In the genomic region with DNA sequence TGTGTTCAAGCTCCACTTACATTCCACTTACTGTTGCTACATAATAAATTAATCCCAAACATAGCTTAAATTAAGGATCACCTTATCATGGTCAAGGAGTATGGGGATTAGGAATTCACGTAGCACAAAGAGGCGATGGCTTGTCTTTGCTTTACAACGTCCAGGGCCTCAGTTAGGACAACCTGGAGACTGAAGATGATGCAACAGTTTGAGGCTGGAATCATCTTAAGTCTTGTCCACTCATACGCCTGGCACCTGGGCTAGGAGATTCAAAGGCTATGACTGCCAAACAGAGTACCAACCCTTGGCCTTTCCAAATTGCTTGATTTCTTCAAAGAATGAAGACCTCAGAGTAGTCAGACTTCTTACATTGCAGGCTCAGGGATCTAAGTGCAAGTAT, we compare ENCODE assay signal across 2 cellular contexts.
TF ChIP-seq lines count a peak whose summit lies in the region.

No MANE protein-coding gene starts in this region.

TF ChIP-seq in A549, 52 proteins besides CTCF, POLR2A, EP300 and RAD21:
- TF ChIP-seq EHF (CRISPR knock-in tag; IDR thresholded peaks at IDR 0.05) (no peak), KDM1A (IDR thresholded peaks at IDR 0.05; ENCODE audit: low read depth) (no peak), RCOR1 (IDR thresholded peaks at IDR 0.05; ENCODE audit: low read depth, low read length) (no peak), TFCP2L1 (CRISPR knock-in tag; IDR thresholded peaks at IDR 0.05) (no peak), RFX5 (IDR thresholded peaks at IDR 0.05) (no peak), BHLHE40 (IDR thresholded peaks at IDR 0.05; ENCODE audit: low read depth, low read length) (no peak), ZC3H11A (IDR thresholded peaks at IDR 0.05) (no peak), NFE2L2 (conservative IDR thresholded peaks at IDR 0.05; ENCODE audit: low read length) (no peak), MAZ (IDR thresholded peaks at IDR 0.05; ENCODE audit: borderline replicate concordance, low read depth, low read length) (no peak), CHD4 (IDR thresholded peaks at IDR 0.05; ENCODE audit: borderline replicate concordance) (no peak), TP53 (CRISPR knock-in tag; IDR thresholded peaks at IDR 0.05) (no peak), JUNB (IDR thresholded peaks at IDR 0.05) (no peak), HES2 (IDR thresholded peaks at IDR 0.05) (no peak), NR3C1 (IDR thresholded peaks at IDR 0.05) (no peak), ZFP36 (IDR thresholded peaks at IDR 0.05; ENCODE audit: borderline replicate concordance, partially characterized antibody) (no peak), GATA3 (IDR thresholded peaks at IDR 0.05; ENCODE audit: borderline replicate concordance) (no peak)
- TF ChIP-seq, protein P1, sequence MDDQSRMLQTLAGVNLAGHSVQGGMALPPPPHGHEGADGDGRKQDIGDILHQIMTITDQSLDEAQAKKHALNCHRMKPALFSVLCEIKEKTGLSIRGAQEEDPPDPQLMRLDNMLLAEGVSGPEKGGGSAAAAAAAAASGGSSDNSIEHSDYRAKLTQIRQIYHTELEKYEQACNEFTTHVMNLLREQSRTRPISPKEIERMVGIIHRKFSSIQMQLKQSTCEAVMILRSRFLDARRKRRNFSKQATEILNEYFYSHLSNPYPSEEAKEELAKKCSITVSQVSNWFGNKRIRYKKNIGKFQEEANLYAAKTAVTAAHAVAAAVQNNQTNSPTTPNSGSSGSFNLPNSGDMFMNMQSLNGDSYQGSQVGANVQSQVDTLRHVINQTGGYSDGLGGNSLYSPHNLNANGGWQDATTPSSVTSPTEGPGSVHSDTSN (IDR thresholded peaks at IDR 0.05): no peak
- TF ChIP-seq, protein P2, sequence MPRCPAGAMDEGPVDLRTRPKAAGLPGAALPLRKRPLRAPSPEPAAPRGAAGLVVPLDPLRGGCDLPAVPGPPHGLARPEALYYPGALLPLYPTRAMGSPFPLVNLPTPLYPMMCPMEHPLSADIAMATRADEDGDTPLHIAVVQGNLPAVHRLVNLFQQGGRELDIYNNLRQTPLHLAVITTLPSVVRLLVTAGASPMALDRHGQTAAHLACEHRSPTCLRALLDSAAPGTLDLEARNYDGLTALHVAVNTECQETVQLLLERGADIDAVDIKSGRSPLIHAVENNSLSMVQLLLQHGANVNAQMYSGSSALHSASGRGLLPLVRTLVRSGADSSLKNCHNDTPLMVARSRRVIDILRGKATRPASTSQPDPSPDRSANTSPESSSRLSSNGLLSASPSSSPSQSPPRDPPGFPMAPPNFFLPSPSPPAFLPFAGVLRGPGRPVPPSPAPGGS (IDR thresholded peaks at IDR 0.05): no peak
TF ChIP-seq in A549: peak in this region for 0.

TF ChIP-seq in H1, 55 proteins besides CTCF, POLR2A, EP300 and RAD21:
- TF ChIP-seq SP4 (IDR thresholded peaks at IDR 0.05; ENCODE audit: low read length) (no peak), POLR2AphosphoS5 (IDR thresholded peaks at IDR 0.05; ENCODE audit: low read depth, low read length) (no peak), CEBPB (IDR thresholded peaks at IDR 0.05; ENCODE audit: low read depth, low read length) (peak; percentile 19; the same call in 1 of the 2 replicates), TEAD4 (IDR thresholded peaks at IDR 0.05; ENCODE audit: low read depth, low read length) (no peak)
- TF ChIP-seq, protein P3, sequence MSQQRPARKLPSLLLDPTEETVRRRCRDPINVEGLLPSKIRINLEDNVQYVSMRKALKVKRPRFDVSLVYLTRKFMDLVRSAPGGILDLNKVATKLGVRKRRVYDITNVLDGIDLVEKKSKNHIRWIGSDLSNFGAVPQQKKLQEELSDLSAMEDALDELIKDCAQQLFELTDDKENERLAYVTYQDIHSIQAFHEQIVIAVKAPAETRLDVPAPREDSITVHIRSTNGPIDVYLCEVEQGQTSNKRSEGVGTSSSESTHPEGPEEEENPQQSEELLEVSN (IDR thresholded peaks at IDR 0.05): no peak
TF ChIP-seq in H1: peak in this region for 1.
